16 cellular contexts compared by ENCODE assay signal in genomic region chr15:72057548-72058091, GRCh38.
DNase-seq lines count a peak whose midpoint lies in the region; ATAC-seq and TF ChIP-seq lines count a peak whose summit lies in the region.
"Had no signal": no experiment of that assay in that cellular context is flagged by ENCODE, and none has a peak within 500 bp of the region (broad histone marks: within the 10 kb centered on the region; RNA-seq: fewer than 3 reads in every experiment).

No MANE protein-coding gene starts in this region.

- H3K27me3 ChIP-seq in HUES64 (ENCODE audit: insufficient read depth, low read length) = no peaks in the 10 kb centered on the region
- H3K27me3 ChIP-seq in smooth muscle cell (ENCODE audit: low read depth) = no peaks in the 10 kb centered on the region
- H3K27me3 ChIP-seq: upper lobe of left lung had no signal

- H3K79me2 ChIP-seq in smooth muscle cell (ENCODE audit: low read depth) = peaks cover 54% of the 10 kb centered on the region

- no peaks in the 10 kb centered on the region for H3F3A ChIP-seq in smooth muscle cell (ENCODE audit: low read depth)

- H3K36me3 Mint-ChIP-seq in glutamatergic neuron (ENCODE audit: unreplicated experiment) = peaks cover 9% of the 10 kb centered on the region

- H3K4me2 ChIP-seq in smooth muscle cell = peak overlapping the region; percentile 63

- ATAC-seq in HG03460 (IDR thresholded peaks at IDR 0.05; ENCODE audit: unreplicated experiment) = no peak
- ATAC-seq: activated CD8-positive, alpha-beta T cell treated with anti-CD3 and anti-CD28 coated beads, Interleukin-2, amount 10 ng/mL, durations not matched to agents 7 days and 5 days had no signal

- no peak overlapping the region for H3K4me3 ChIP-seq in HUES64 (ENCODE audit: low read length)
- H3K4me3 ChIP-seq in smooth muscle cell = no peak overlapping the region

- DNase-seq in foreskin melanocyte = peak; percentile 15
- DNase-seq in smooth muscle cell (lab: John Stamatoyannopoulos, UW; ENCODE audit: unreplicated experiment) = no peak
- no peak for DNase-seq in glutamatergic neuron
- no peak for DNase-seq in HuH-7 (ENCODE audit: low spot score)
- DNase-seq: activated CD8-positive, alpha-beta T cell treated with anti-CD3 and anti-CD28 coated beads, Interleukin-2, amount 10 ng/mL, durations not matched to agents 7 days and 5 days; activated gamma-delta T cell; NCI-H1417 treated with DMSO at 0.1 percent for 48 hours; NCI-H446; stimulated activated CD4-positive, alpha-beta T cell treated with anti-CD3 and anti-CD28 coated beads, Interleukin-2, amount 100 ng/mL, for 24 hours; T1000; upper lobe of left lung had no signal

- H3K9me3 ChIP-seq in HUES64 (ENCODE audit: insufficient read depth, low read depth, low read length) = peaks cover 4% of the 10 kb centered on the region; the same call in 1 of the 2 replicates
- H3K9me3 ChIP-seq in smooth muscle cell (replicated peaks; ENCODE audit: low read depth) = no peaks in the 10 kb centered on the region
- H3K9me3 ChIP-seq: upper lobe of left lung had no signal

- H3K9ac ChIP-seq in HUES64 (ENCODE audit: low read depth, low read length) (no peak overlapping the region), smooth muscle cell (ENCODE audit: low read depth) (no peak overlapping the region)

- H3K9me3 Mint-ChIP-seq in glutamatergic neuron (ENCODE audit: unreplicated experiment) = peaks cover 1% of the 10 kb centered on the region

- H4K20me1 ChIP-seq in smooth muscle cell (ENCODE audit: low read depth) = peaks cover 79% of the 10 kb centered on the region

- no peak overlapping the region for H2AFZ ChIP-seq in smooth muscle cell (ENCODE audit: low read depth)

- H3K36me3 ChIP-seq in HUES64 (ENCODE audit: insufficient read depth, low read length) (no peaks in the 10 kb centered on the region), smooth muscle cell (ENCODE audit: low read depth) (no peaks in the 10 kb centered on the region)
- H3K36me3 ChIP-seq: upper lobe of left lung had no signal

- H3K27ac ChIP-seq in HUES64 (ENCODE audit: low read depth, low read length) = peak overlapping the region; percentile 57; the same call in 1 of the 2 replicates
- H3K27ac ChIP-seq in VCaP = peak overlapping the region; percentile 40
- H3K27ac ChIP-seq in smooth muscle cell (ENCODE audit: low read depth) = peak overlapping the region; percentile 10
- H3K27ac ChIP-seq: RWPE1, upper lobe of left lung had no signal

- peaks cover 5% of the 10 kb centered on the region for H3K4me1 Mint-ChIP-seq in glutamatergic neuron (ENCODE audit: low read depth, unreplicated experiment)
- H3K4me1 Mint-ChIP-seq: CD14-positive monocyte had no signal

- TF ChIP-seq CTCF in VCaP (conservative IDR thresholded peaks at IDR 0.05) (no peak), smooth muscle cell (IDR thresholded peaks at IDR 0.05; ENCODE audit: borderline replicate concordance, insufficient read depth, poor library complexity, severe bottlenecking) (no peak), glutamatergic neuron (IDR thresholded peaks at IDR 0.05; ENCODE audit: partially characterized antibody, unreplicated experiment) (no peak)

- no peak overlapping the region for H3K4me3 Mint-ChIP-seq in glutamatergic neuron (ENCODE audit: unreplicated experiment)
- H3K4me3 Mint-ChIP-seq: activated CD8-positive, alpha-beta T cell treated with anti-CD3 and anti-CD28 coated beads, Interleukin-2, amount 10 ng/mL, durations not matched to agents 7 days and 5 days; CD14-positive monocyte had no signal

- H3K27me3 Mint-ChIP-seq in glutamatergic neuron (ENCODE audit: unreplicated experiment) = no peaks in the 10 kb centered on the region

- no peak overlapping the region for H3K27ac Mint-ChIP-seq in glutamatergic neuron (ENCODE audit: unreplicated experiment)
- H3K27ac Mint-ChIP-seq: activated CD8-positive, alpha-beta T cell treated with anti-CD3 and anti-CD28 coated beads, Interleukin-2, amount 10 ng/mL, durations not matched to agents 7 days and 5 days; CD14-positive monocyte had no signal

- 55% methylated on average over 4 of the region's 4 CpGs for WGBS in HUES64
- whole genome bisulfite sequencing in smooth muscle cell (ENCODE audit: low lambda C conversion rate) = 43% methylated on average over 4 of the region's 4 CpGs

- H3K4me1 ChIP-seq in HUES64 (ENCODE audit: insufficient read depth, low read length) (peaks cover 20% of the 10 kb centered on the region), smooth muscle cell (ENCODE audit: low read depth) (peaks cover 16% of the 10 kb centered on the region)
